10 cellular contexts compared by ENCODE assay signal in genomic region chr20:329325-329695, GRCh38. TPM values are rescaled to one million over a fixed set of nuclear protein-coding genes. Genes with fewer than 3 reads are reported as not detected.
DNase-seq lines count a peak whose midpoint lies in the region; ATAC-seq and TF ChIP-seq lines count a peak whose summit lies in the region.
"Had no signal": no experiment of that assay in that cellular context is flagged by ENCODE, and none has a peak within 500 bp of the region (broad histone marks: within the 10 kb centered on the region; RNA-seq: fewer than 3 reads in every experiment).

No MANE protein-coding gene starts in this region.

- peaks cover 27% of the 10 kb centered on the region for H3K4me1 ChIP-seq in CD4-positive, CD25-positive, alpha-beta regulatory T cell (ENCODE audit: control insufficient read depth, insufficient read depth, low read length, poor library complexity, severe bottlenecking)
- H3K4me1 ChIP-seq in RWPE2 (ENCODE audit: insufficient read depth, poor library complexity, severe bottlenecking) (no peaks in the 10 kb centered on the region), lung (ENCODE audit: control insufficient read depth in 2 of 2, insufficient read depth in 2 of 2, low read length in 2 of 2) (peaks cover 0 to 7% of the 10 kb centered on the region in 2 donors), left lung (peaks cover 11 to 40% of the 10 kb centered on the region in 2 donors)

- ATAC-seq in CD4-positive, CD25-positive, alpha-beta regulatory T cell (ENCODE audit: low read depth in 2 of 2) = no peak
- no peak for ATAC-seq in RWPE2 (ENCODE audit: low read depth)
- ATAC-seq in lung (ENCODE audit: insufficient read depth, low FRiP score) = no peak
- ATAC-seq in HG02981 (IDR thresholded peaks at IDR 0.05; ENCODE audit: unreplicated experiment) = no peak
- ATAC-seq in left lung = no peak

- H3K27me3 Mint-ChIP-seq in CD4-positive, CD25-positive, alpha-beta regulatory T cell = peaks cover 4% of the 10 kb centered on the region
- H3K27me3 Mint-ChIP-seq: central memory CD8-positive, alpha-beta T cell had no signal

- H3K27ac Mint-ChIP-seq in CD4-positive, CD25-positive, alpha-beta regulatory T cell = peak overlapping the region; percentile 63 to 82 (median 77)

- peak overlapping the region; percentile 51 to 86 (median 75) for H3K4me3 Mint-ChIP-seq in CD4-positive, CD25-positive, alpha-beta regulatory T cell

- intact Hi-C loops in left lung (cut with DNase I) = loop anchor here in 1 of 2 donors (2.0 to 10.0 kb wide), 2 partner anchors 13 to 125 kb away; no protein-coding TSS in a partner anchor

- H3K4me1 Mint-ChIP-seq in CD4-positive, CD25-positive, alpha-beta regulatory T cell = peaks cover 6 to 43% (median 15%) of the 10 kb centered on the region in 4 donors

- TF ChIP-seq CTCF in RWPE2 (IDR thresholded peaks at IDR 0.05; ENCODE audit: poor library complexity, severe bottlenecking) = no peak
- no peak for TF ChIP-seq CTCF in lung (IDR thresholded peaks at IDR 0.05; ENCODE audit: control extremely low read depth, extremely low read depth)
- no peak for TF ChIP-seq CTCF in left lung (IDR thresholded peaks at IDR 0.05)

- 41 to 49% methylated on average over 4 of the region's 4 CpGs for WGBS in lung, 2 donors

- H3K27ac ChIP-seq in CD4-positive, CD25-positive, alpha-beta regulatory T cell (ENCODE audit: insufficient read depth, low read length, poor library complexity, severe bottlenecking) = no peak overlapping the region
- H3K27ac ChIP-seq in RWPE2 (ENCODE audit: poor library complexity, severe bottlenecking) (peak overlapping the region; percentile 87), lung (ENCODE audit: low read depth in 1 of 2, low read length in 1 of 2) (peak overlapping the region; percentile 5 to 12), left lung (no peak overlapping the region)

- no peaks in the 10 kb centered on the region for H3K36me3 ChIP-seq in CD4-positive, CD25-positive, alpha-beta regulatory T cell (ENCODE audit: control insufficient read depth, insufficient read depth, low read length)
- H3K36me3 ChIP-seq in RWPE2 (ENCODE audit: low read depth) (peaks cover 5% of the 10 kb centered on the region; the same call in 1 of the 2 replicates), lung (ENCODE audit: control insufficient read depth in 2 of 2, insufficient read depth in 2 of 2, low read length in 2 of 2) (peaks cover 0 to 2% of the 10 kb centered on the region in 2 donors), left lung (no peaks in the 10 kb centered on the region)
- H3K36me3 ChIP-seq: neutrophil had no signal

- DNase-seq in CD4-positive, CD25-positive, alpha-beta regulatory T cell = no peak
- DNase-seq in RWPE2 (ENCODE audit: low spot score) = no peak
- no peak for DNase-seq in lung (ENCODE audit: low spot score)
- no peak for DNase-seq in left lung
- DNase-seq in DMS 273 (lab: John Stamatoyannopoulos, UW; ENCODE audit: unreplicated experiment) = no peak
- DNase-seq: activated CD8-positive, alpha-beta memory T cell treated with anti-CD3 and anti-CD28 coated beads for 24 hours; hypothalamus had no signal

- no peak overlapping the region for H3K4me3 ChIP-seq in CD4-positive, CD25-positive, alpha-beta regulatory T cell (ENCODE audit: low read depth, low read length)
- no peak overlapping the region for H3K4me3 ChIP-seq in RWPE2 (ENCODE audit: severe bottlenecking)
- no peak overlapping the region for H3K4me3 ChIP-seq in lung
- no peak overlapping the region for H3K4me3 ChIP-seq in left lung

- H3K9me3 ChIP-seq in CD4-positive, CD25-positive, alpha-beta regulatory T cell (ENCODE audit: control insufficient read depth in 2 of 2, low read length in 2 of 2) = no peaks in the 10 kb centered on the region
- H3K9me3 ChIP-seq in RWPE2 (ENCODE audit: severe bottlenecking) (no peaks in the 10 kb centered on the region), lung (ENCODE audit: control insufficient read depth in 2 of 2, insufficient read depth in 1 of 2, low read length in 1 of 2) (no peaks in the 10 kb centered on the region), left lung (no peaks in the 10 kb centered on the region)
- H3K9me3 ChIP-seq: neutrophil had no signal

- no peaks in the 10 kb centered on the region for H3K27me3 ChIP-seq in CD4-positive, CD25-positive, alpha-beta regulatory T cell (ENCODE audit: control insufficient read depth, insufficient read depth, low read length)
- H3K27me3 ChIP-seq in RWPE2 (ENCODE audit: insufficient read depth, poor library complexity, severe bottlenecking) (no peaks in the 10 kb centered on the region), lung (ENCODE audit: control insufficient read depth, insufficient read depth) (no peaks in the 10 kb centered on the region), left lung (peaks cover 0 to 20% of the 10 kb centered on the region in 2 donors)

- no peaks in the 10 kb centered on the region for H3K36me3 Mint-ChIP-seq in CD4-positive, CD25-positive, alpha-beta regulatory T cell

- no peaks in the 10 kb centered on the region for H3K9me3 Mint-ChIP-seq in CD4-positive, CD25-positive, alpha-beta regulatory T cell
- H3K9me3 Mint-ChIP-seq: central memory CD8-positive, alpha-beta T cell had no signal

RNA-seq across cellular contexts. Expression of gene SOX12, which starts 4.0 kb away (rescaled TPM):
- total RNA-seq in CD4-positive, CD25-positive, alpha-beta regulatory T cell = 4.9 TPM
- polyA plus RNA-seq in CD4-positive, CD25-positive, alpha-beta regulatory T cell = under 1 TPM; 0.29 to 0.44 (median 0.38) TPM
- total RNA-seq in lung = 10 to 100 TPM in 1 of 2 donors, 1 to 10 TPM in 1; 6.8 to 15.9 TPM
- 1 to 10 TPM; 2.7 to 4.1 TPM for polyA plus RNA-seq in lung
- total RNA-seq in left lung = 10 to 100 TPM; 14.0 to 18.7 TPM

RNA-seq across cellular contexts. Expression of gene NRSN2, which starts 17.6 kb away (rescaled TPM):
- 1.5 TPM for total RNA-seq in CD4-positive, CD25-positive, alpha-beta regulatory T cell
- polyA plus RNA-seq in CD4-positive, CD25-positive, alpha-beta regulatory T cell = 1 to 10 TPM in 2 of 4 donors, under 1 TPM in 1, not detected in 1; 0.52 to 1.5 (median 1.1) TPM
- total RNA-seq in lung = 10 to 100 TPM; 15.3 to 43.7 TPM
- polyA plus RNA-seq in lung = 10 to 100 TPM; 22.5 to 34.7 TPM
- 10 to 100 TPM; 34.4 to 38.8 TPM for total RNA-seq in left lung

RNA-seq across cellular contexts. Expression of gene ZCCHC3, which starts 31.9 kb away (rescaled TPM):
- total RNA-seq in CD4-positive, CD25-positive, alpha-beta regulatory T cell = 19.7 TPM
- polyA plus RNA-seq in CD4-positive, CD25-positive, alpha-beta regulatory T cell = 10 to 100 TPM in 1 of 4 donors, 1 to 10 TPM in 3; 5.9 to 12.7 (median 7.9) TPM
- total RNA-seq in lung (10 to 100 TPM; 15.3 to 27.8 TPM), left lung (10 to 100 TPM; 11.5 to 15.3 TPM)
- polyA plus RNA-seq in lung = 10 to 100 TPM; 10.4 to 12.0 TPM

RNA-seq across cellular contexts. Expression of gene C20orf96, which starts 38.8 kb away (rescaled TPM):
- 1.1 TPM for total RNA-seq in CD4-positive, CD25-positive, alpha-beta regulatory T cell
- under 1 TPM; 0.10 to 0.52 (median 0.31) TPM for polyA plus RNA-seq in CD4-positive, CD25-positive, alpha-beta regulatory T cell
- total RNA-seq in lung (10 to 100 TPM; 14.4 to 22.4 TPM), left lung (1 to 10 TPM; 6.9 to 8.3 TPM)
- 1 to 10 TPM; 5.2 to 6.6 TPM for polyA plus RNA-seq in lung

RNA-seq across cellular contexts. Expression of gene TRIB3, which starts 51.2 kb away (rescaled TPM):
- total RNA-seq in CD4-positive, CD25-positive, alpha-beta regulatory T cell = 6.0 TPM
- polyA plus RNA-seq in CD4-positive, CD25-positive, alpha-beta regulatory T cell = 10 to 100 TPM; 15.0 to 22.6 (median 19.6) TPM
- total RNA-seq in lung = 10 to 100 TPM in 1 of 2 donors, 1 to 10 TPM in 1; 7.6 to 39.4 TPM
- 10 to 100 TPM; 29.9 to 36.5 TPM for polyA plus RNA-seq in lung
- 10 to 100 TPM; 19.0 to 28.4 TPM for total RNA-seq in left lung

Comparison
In these comparisons a context has a peak if more than half of its experiments do, and no peak if none do; other contexts are left out.
1. H3K27ac ChIP-seq: peak in RWPE2 (single experiment) and lung (2 of 2); none in CD4-positive, CD25-positive, alpha-beta regulatory T cell (single experiment) and left lung (0 of 2).